ENCODE assay signal across 15 cellular contexts in genomic region chr16:11801481-11802021, GRCh38. TPM values are rescaled to one million over a fixed set of nuclear protein-coding genes. Genes with fewer than 3 reads are reported as not detected.
DNase-seq lines count a peak whose midpoint lies in the region; ATAC-seq and TF ChIP-seq lines count a peak whose summit lies in the region.
"Had no signal": no experiment of that assay in that cellular context is flagged by ENCODE, and none has a peak within 500 bp of the region (broad histone marks: within the 10 kb centered on the region; RNA-seq: fewer than 3 reads in every experiment).

No MANE protein-coding gene starts in this region.

- no peaks in the 10 kb centered on the region for H3K9me3 Mint-ChIP-seq in activated naive CD4-positive, alpha-beta T cell treated with anti-CD3 and anti-CD28 coated beads, Interleukin-2, amount 50 U/mL, for 72 hours
- H3K9me3 Mint-ChIP-seq in dendritic cell treated with granulocyte-macrophage colony-stimulating factor and Interleukin-4, amounts not matched to agents 40 ng/mL and 50 ng/mL, for 4 days: no peaks in the 10 kb centered on the region
- H3K9me3 Mint-ChIP-seq in stimulated activated memory B cell treated with anti-CD40 and anti-IgM and Interleukin-4, amounts not matched to agents 10 μg/mL and 1 μg/mL and 100 μg/mL, for 72 hours: no peaks in the 10 kb centered on the region
- H3K9me3 Mint-ChIP-seq in endodermal cell: no peaks in the 10 kb centered on the region
- no peaks in the 10 kb centered on the region for H3K9me3 Mint-ChIP-seq in activated T-cell treated with anti-CD3 and anti-CD28 coated beads, Interleukin-2, amount 50 U/mL, for 4 hours
- H3K9me3 Mint-ChIP-seq: T-cell had no signal

- peak overlapping the region; percentile 19 to 30 for H3K27ac Mint-ChIP-seq in activated naive CD4-positive, alpha-beta T cell treated with anti-CD3 and anti-CD28 coated beads, Interleukin-2, amount 50 U/mL, for 72 hours
- peak overlapping the region; percentile 62 for H3K27ac Mint-ChIP-seq in dendritic cell treated with granulocyte-macrophage colony-stimulating factor and Interleukin-4, amounts not matched to agents 40 ng/mL and 50 ng/mL, for 4 days
- peak overlapping the region; percentile 55 for H3K27ac Mint-ChIP-seq in stimulated activated memory B cell treated with anti-CD40 and anti-IgM and Interleukin-4, amounts not matched to agents 10 μg/mL and 1 μg/mL and 100 μg/mL, for 72 hours
- no peak overlapping the region for H3K27ac Mint-ChIP-seq in endodermal cell
- H3K27ac Mint-ChIP-seq: T-cell had no signal

- no peaks in the 10 kb centered on the region for H3K9me3 ChIP-seq in endodermal cell (ENCODE audit: control insufficient read depth, low read length)
- H3K9me3 ChIP-seq: suprapubic skin had no signal

- intact Hi-C loops in dendritic cell treated with granulocyte-macrophage colony-stimulating factor and Interleukin-4, amounts not matched to agents 40 ng/mL and 50 ng/mL, for 4 days (cut with micrococcal nuclease): no loop called here

- no peak overlapping the region for H3K4me3 ChIP-seq in endodermal cell (ENCODE audit: low read length)
- H3K4me3 ChIP-seq: suprapubic skin had no signal

- no peak overlapping the region for H3K9ac ChIP-seq in endodermal cell (ENCODE audit: extremely low read depth, low read length, poor library complexity, severe bottlenecking)

- peaks cover 10% of the 10 kb centered on the region for H3K27me3 Mint-ChIP-seq in dendritic cell treated with granulocyte-macrophage colony-stimulating factor and Interleukin-4, amounts not matched to agents 40 ng/mL and 50 ng/mL, for 4 days
- H3K27me3 Mint-ChIP-seq in stimulated activated memory B cell treated with anti-CD40 and anti-IgM and Interleukin-4, amounts not matched to agents 10 μg/mL and 1 μg/mL and 100 μg/mL, for 72 hours: no peaks in the 10 kb centered on the region
- H3K27me3 Mint-ChIP-seq in endodermal cell (ENCODE audit: insufficient read depth): peaks cover 3% of the 10 kb centered on the region
- H3K27me3 Mint-ChIP-seq in activated T-cell treated with anti-CD3 and anti-CD28 coated beads, Interleukin-2, amount 50 U/mL, for 4 hours (ENCODE audit: low read depth): no peaks in the 10 kb centered on the region
- H3K27me3 Mint-ChIP-seq: T-cell had no signal

- H3K4me3 Mint-ChIP-seq in dendritic cell treated with granulocyte-macrophage colony-stimulating factor and Interleukin-4, amounts not matched to agents 40 ng/mL and 50 ng/mL, for 4 days: no peak overlapping the region
- no peak overlapping the region for H3K4me3 Mint-ChIP-seq in stimulated activated memory B cell treated with anti-CD40 and anti-IgM and Interleukin-4, amounts not matched to agents 10 μg/mL and 1 μg/mL and 100 μg/mL, for 72 hours
- no peak overlapping the region for H3K4me3 Mint-ChIP-seq in endodermal cell
- no peak overlapping the region for H3K4me3 Mint-ChIP-seq in activated T-cell treated with anti-CD3 and anti-CD28 coated beads, Interleukin-2, amount 50 U/mL, for 4 hours

- H3K4me1 ChIP-seq in endodermal cell (ENCODE audit: control insufficient read depth, insufficient read depth, low read length): peaks cover 3% of the 10 kb centered on the region

- no peak for TF ChIP-seq CTCF in endodermal cell (conservative IDR thresholded peaks at IDR 0.05)

- H3K36me3 ChIP-seq in endodermal cell (ENCODE audit: control insufficient read depth, insufficient read depth, low read length): no peaks in the 10 kb centered on the region
- H3K36me3 ChIP-seq: suprapubic skin had no signal

- no peak overlapping the region for H3K27ac ChIP-seq in endodermal cell (ENCODE audit: low read depth, low read length)
- H3K27ac ChIP-seq: suprapubic skin had no signal

- 70 to 80% methylated on average over 3 of the region's 3 CpGs for WGBS in endodermal cell (ENCODE audit: insufficient coverage in 1 of 2, insufficient read length in 1 of 2), 2 experiments

- DNase-seq in activated naive CD4-positive, alpha-beta T cell treated with anti-CD3 and anti-CD28 coated beads, Interleukin-2, amount 50 U/mL, for 72 hours (ENCODE audit: low spot score in 2 of 2): no peak
- no peak for DNase-seq in activated naive CD4-positive, alpha-beta T cell treated with anti-CD3 and anti-CD28 coated beads, Interleukin-2, amount 50 U/mL, for 16 hours
- DNase-seq in M059J (ENCODE audit: low read depth): peak; percentile 66
- no peak for DNase-seq in endodermal cell
- DNase-seq in NCI-H1417 (lab: John Stamatoyannopoulos, UW): no peak
- DNase-seq in activated T-cell treated with anti-CD3 and anti-CD28 coated beads, Interleukin-2, amount 50 U/mL, for 4 hours: no peak
- DNase-seq: activated CD4-positive, alpha-beta T cell treated with anti-CD3 and anti-CD28 coated beads for 1 hour; dermis blood vessel endothelial cell; DMS153; NCI-H82; stimulated activated CD4-positive, alpha-beta T cell treated with anti-CD3 and anti-CD28 coated beads, Interleukin-15, amount 100 ng/mL, for 24 hours; T-cell had no signal

- H3K27me3 ChIP-seq in endodermal cell (ENCODE audit: control insufficient read depth, insufficient read depth, low read length, poor library complexity, severe bottlenecking): no peaks in the 10 kb centered on the region
- H3K27me3 ChIP-seq: suprapubic skin had no signal

- no peak for ATAC-seq in activated naive CD4-positive, alpha-beta T cell treated with anti-CD3 and anti-CD28 coated beads, Interleukin-2, amount 50 U/mL, for 72 hours
- no peak for ATAC-seq in stimulated activated memory B cell treated with anti-CD40 and anti-IgM and Interleukin-4, amounts not matched to agents 10 μg/mL and 1 μg/mL and 100 μg/mL, for 72 hours
- ATAC-seq in activated T-cell treated with anti-CD3 and anti-CD28 coated beads, Interleukin-2, amount 50 U/mL, for 4 hours: no peak
- ATAC-seq: T-cell had no signal

- H3K4me1 Mint-ChIP-seq in dendritic cell treated with granulocyte-macrophage colony-stimulating factor and Interleukin-4, amounts not matched to agents 40 ng/mL and 50 ng/mL, for 4 days (ENCODE audit: low read depth): peaks cover 44% of the 10 kb centered on the region
- peaks cover 42% of the 10 kb centered on the region for H3K4me1 Mint-ChIP-seq in stimulated activated memory B cell treated with anti-CD40 and anti-IgM and Interleukin-4, amounts not matched to agents 10 μg/mL and 1 μg/mL and 100 μg/mL, for 72 hours
- H3K4me1 Mint-ChIP-seq in endodermal cell: peaks cover 23% of the 10 kb centered on the region
- H3K4me1 Mint-ChIP-seq in activated T-cell treated with anti-CD3 and anti-CD28 coated beads, Interleukin-2, amount 50 U/mL, for 4 hours (ENCODE audit: low read depth): peaks cover 37% of the 10 kb centered on the region

- peaks cover 13% of the 10 kb centered on the region in 2 donors for H3K36me3 Mint-ChIP-seq in activated naive CD4-positive, alpha-beta T cell treated with anti-CD3 and anti-CD28 coated beads, Interleukin-2, amount 50 U/mL, for 72 hours
- peaks cover 17% of the 10 kb centered on the region for H3K36me3 Mint-ChIP-seq in dendritic cell treated with granulocyte-macrophage colony-stimulating factor and Interleukin-4, amounts not matched to agents 40 ng/mL and 50 ng/mL, for 4 days (ENCODE audit: low read depth)
- H3K36me3 Mint-ChIP-seq in stimulated activated memory B cell treated with anti-CD40 and anti-IgM and Interleukin-4, amounts not matched to agents 10 μg/mL and 1 μg/mL and 100 μg/mL, for 72 hours: peaks cover 5% of the 10 kb centered on the region
- no peaks in the 10 kb centered on the region for H3K36me3 Mint-ChIP-seq in endodermal cell (ENCODE audit: low read depth)
- no peaks in the 10 kb centered on the region for H3K36me3 Mint-ChIP-seq in activated T-cell treated with anti-CD3 and anti-CD28 coated beads, Interleukin-2, amount 50 U/mL, for 4 hours (ENCODE audit: insufficient read depth)
- H3K36me3 Mint-ChIP-seq: T-cell had no signal

RNA-seq across cellular contexts. Expression of gene ZC3H7A, which starts 4.5 kb away (rescaled TPM):
- total RNA-seq in activated naive CD4-positive, alpha-beta T cell treated with anti-CD3 and anti-CD28 coated beads, Interleukin-2, amount 50 U/mL, for 72 hours: 100 to 1,000 TPM; 108 to 150 TPM
- total RNA-seq in M059J (2014; rRNA removed; shearing (Covaris generic)): 17.4 and 40.2 TPM in 2 replicates
- 10 to 100 TPM; 37.7 to 38.5 TPM for total RNA-seq in endodermal cell
- 49.7 TPM for polyA plus RNA-seq in endodermal cell (2013, experiment 1 of 2)
- 47.6 TPM for polyA plus RNA-seq in endodermal cell (2013, experiment 2 of 2)
- 10 to 100 TPM; 33.3 to 39.7 (median 38.4) TPM for total RNA-seq in activated T-cell treated with anti-CD3 and anti-CD28 coated beads, Interleukin-2, amount 50 U/mL, for 4 hours

RNA-seq across cellular contexts. Expression of gene RSL1D1, which starts 49.8 kb away (rescaled TPM):
- 100 to 1,000 TPM; 255 to 326 TPM for total RNA-seq in activated naive CD4-positive, alpha-beta T cell treated with anti-CD3 and anti-CD28 coated beads, Interleukin-2, amount 50 U/mL, for 72 hours
- 186 and 260 TPM in 2 replicates for total RNA-seq in M059J (2014; rRNA removed; shearing (Covaris generic))
- total RNA-seq in endodermal cell: 100 to 1,000 TPM; 148 to 162 TPM
- polyA plus RNA-seq in endodermal cell (2013, experiment 1 of 2): 159 TPM
- polyA plus RNA-seq in endodermal cell (2013, experiment 2 of 2): 146 TPM
- total RNA-seq in activated T-cell treated with anti-CD3 and anti-CD28 coated beads, Interleukin-2, amount 50 U/mL, for 4 hours: 100 to 1,000 TPM; 464 to 500 (median 484) TPM

RNA-seq across cellular contexts. Expression of gene TXNDC11, which starts 58.9 kb away (rescaled TPM):
- 10 to 100 TPM; 26.3 to 32.9 TPM for total RNA-seq in activated naive CD4-positive, alpha-beta T cell treated with anti-CD3 and anti-CD28 coated beads, Interleukin-2, amount 50 U/mL, for 72 hours
- 46.3 and 52.7 TPM in 2 replicates for total RNA-seq in M059J (2014; rRNA removed; shearing (Covaris generic))
- total RNA-seq in endodermal cell: 10 to 100 TPM; 16.4 to 20.8 TPM
- 13.2 TPM for polyA plus RNA-seq in endodermal cell (2013, experiment 1 of 2)
- polyA plus RNA-seq in endodermal cell (2013, experiment 2 of 2): 13.6 TPM
- total RNA-seq in activated T-cell treated with anti-CD3 and anti-CD28 coated beads, Interleukin-2, amount 50 U/mL, for 4 hours: 10 to 100 TPM; 34.3 to 39.0 (median 35.5) TPM
